ENCODE assay signal across 8 cellular contexts in genomic region chr10:97640868-97641811, GRCh38.
DNase-seq lines count a peak whose midpoint lies in the region; ATAC-seq and TF ChIP-seq lines count a peak whose summit lies in the region.

No MANE protein-coding gene starts in this region.

- no peaks in the 10 kb centered on the region for H3K27me3 ChIP-seq in RWPE2 (ENCODE audit: insufficient read depth, poor library complexity, severe bottlenecking)

- H3K4me3 ChIP-seq in RWPE2 (ENCODE audit: severe bottlenecking) = peak overlapping the region; percentile 87

- peaks cover 32% of the 10 kb centered on the region for H3K36me3 ChIP-seq in RWPE2 (ENCODE audit: low read depth)

- ATAC-seq in HG03095 (IDR thresholded peaks at IDR 0.05; ENCODE audit: unreplicated experiment) (peak; percentile 28), RWPE2 (ENCODE audit: low read depth) (peak; percentile 1; the same call in 2 of the 3 replicates)

- peak; percentile 67 for DNase-seq in activated effector memory CD4-positive, alpha-beta T cell treated with anti-CD3 and anti-CD28 coated beads, Interleukin-2, amount 50 U/mL, for 16 hours
- no peak for DNase-seq in activated effector memory CD4-positive, alpha-beta T cell treated with Interleukin-2 at 50 U/mL for 16 hours
- no peak for DNase-seq in RWPE2 (ENCODE audit: low spot score)
- DNase-seq in caudate nucleus (lab: John Stamatoyannopoulos, UW) = peak in 18 of 61 donors; percentile 3 to 51 (median 27)
- DNase-seq in kidney glomerular epithelial cell (lab: John Stamatoyannopoulos, UW) = peak; percentile 25
- peak; percentile 10 for DNase-seq in stimulated activated CD4-positive, alpha-beta T cell treated with anti-CD3 and anti-CD28 coated beads, Interleukin-1b, Interleukin-23, amount 100 ng/mL, for 48 hours
- DNase-seq in NCI-H128 (lab: John Stamatoyannopoulos, UW; ENCODE audit: unreplicated experiment) = no peak

- TF ChIP-seq CTCF in RWPE2 (IDR thresholded peaks at IDR 0.05; ENCODE audit: poor library complexity, severe bottlenecking) = no peak

- H3K27ac ChIP-seq in RWPE2 (ENCODE audit: poor library complexity, severe bottlenecking) (peak overlapping the region; percentile 73), caudate nucleus (ENCODE audit: low read depth, low read length) (peak overlapping the region; percentile 44)

- no peaks in the 10 kb centered on the region for H3K9me3 ChIP-seq in RWPE2 (ENCODE audit: severe bottlenecking)

- peaks cover 10% of the 10 kb centered on the region for H3K4me1 ChIP-seq in RWPE2 (ENCODE audit: insufficient read depth, poor library complexity, severe bottlenecking)

Comparison
In these comparisons a context has a peak if more than half of its experiments do, and no peak if none do; other contexts are left out.
1. DNase-seq: peak in activated effector memory CD4-positive, alpha-beta T cell treated with anti-CD3 and anti-CD28 coated beads, Interleukin-2, amount 50 U/mL, for 16 hours (single experiment), kidney glomerular epithelial cell (single experiment) and stimulated activated CD4-positive, alpha-beta T cell treated with anti-CD3 and anti-CD28 coated beads, Interleukin-1b, Interleukin-23, amount 100 ng/mL, for 48 hours (single experiment); none in activated effector memory CD4-positive, alpha-beta T cell treated with Interleukin-2 at 50 U/mL for 16 hours (single experiment), RWPE2 (single experiment) and NCI-H128 (single experiment).